ENCODE assay signal across 13 cellular contexts in the genomic region with DNA sequence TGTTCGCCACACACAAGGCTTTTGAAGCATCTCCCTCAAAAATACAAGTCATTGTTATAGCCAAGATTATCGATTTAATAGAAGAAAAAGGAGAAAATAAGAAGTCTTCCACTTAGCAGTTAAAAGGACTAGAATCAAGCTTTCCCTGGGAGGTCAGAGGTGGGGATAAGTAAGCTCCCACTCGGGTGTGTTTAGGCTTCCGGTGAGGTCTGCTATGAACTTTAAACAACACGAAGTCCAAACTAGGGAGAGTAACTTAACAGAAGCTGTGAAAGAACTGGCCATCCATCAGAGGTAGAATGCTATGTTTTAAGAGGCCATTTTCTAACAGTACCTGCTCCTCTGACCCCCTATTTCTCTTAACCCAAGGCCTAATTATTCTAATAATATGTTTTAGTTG.
DNase-seq lines count a peak whose midpoint lies in the region; ATAC-seq and TF ChIP-seq lines count a peak whose summit lies in the region.
"Had no signal": no experiment of that assay in that cellular context is flagged by ENCODE, and none has a peak within 500 bp of the region (broad histone marks: within the 10 kb centered on the region; RNA-seq: fewer than 3 reads in every experiment).

No MANE protein-coding gene starts in this region.

- H3K9me3 Mint-ChIP-seq in activated T-helper 1 cell treated with anti-CD3 and anti-CD28 coated beads, Interleukin-12 subunit alpha, Interleukin-12 subunit beta, Interleukin-2, Interleukin-4 antibody, amounts not matched to agents 30 ng/mL and 10 ng/mL and 1 ng/mL, durations not matched to agents 14 hours and 24 hours and 36 hours: peaks cover 4% of the 10 kb centered on the region

- DNase-seq in activated T-helper 1 cell treated with anti-CD3 and anti-CD28 coated beads, Interleukin-12 subunit alpha, Interleukin-12 subunit beta, Interleukin-2, Interleukin-4 antibody, amounts not matched to agents 30 ng/mL and 10 ng/mL and 1 ng/mL, durations not matched to agents 14 hours and 24 hours and 36 hours (ENCODE audit: low spot score): no peak
- DNase-seq in mesenchymal stem cell: peak; percentile 21
- no peak for DNase-seq in RKO (ENCODE audit: low spot score)
- DNase-seq in omental fat pad (ENCODE audit: low spot score): no peak
- DNase-seq in NOMO-1 treated with DMSO at 0.1 percent for 48 hours (lab: John Stamatoyannopoulos, UW; ENCODE audit: unreplicated experiment): no peak
- DNase-seq: mesendoderm; NCI-H1048; stimulated activated CD4-positive, alpha-beta T cell treated with anti-CD3 and anti-CD28 coated beads, Interleukin-4, amount 100 ng/mL, for 24 hours had no signal

- H3K14ac ChIP-seq in mesenchymal stem cell (ENCODE audit: low read length in 2 of 2): no peak overlapping the region

- no peak overlapping the region for H2BK12ac ChIP-seq in mesenchymal stem cell (ENCODE audit: low read length in 2 of 2)

- H4K8ac ChIP-seq in mesenchymal stem cell (ENCODE audit: low read length): no peak overlapping the region

- H3K4me1 ChIP-seq in BLaER1 (peaks cover 58% of the 10 kb centered on the region), DOHH2 (ENCODE audit: control insufficient read depth, low read length) (peaks cover 93% of the 10 kb centered on the region), mesenchymal stem cell (ENCODE audit: control insufficient read depth, insufficient read depth, low read depth, low read length) (no peaks in the 10 kb centered on the region)

- H3K27ac ChIP-seq in BLaER1 (0 out of 2 replicates have a peak overlapping the region, but pooled peaks have one; percentile 16), DOHH2 (ENCODE audit: low read depth, low read length) (peak overlapping the region; percentile 90), mesenchymal stem cell (ENCODE audit: low read length, poor library complexity, severe bottlenecking) (no peak overlapping the region)
- H3K27ac ChIP-seq: brain microvascular endothelial cell, epithelial cell of prostate had no signal

- peaks cover 3% of the 10 kb centered on the region; the same call in 1 of the 2 replicates for H3K9me3 ChIP-seq in BLaER1
- H3K9me3 ChIP-seq in DOHH2 (ENCODE audit: control insufficient read depth, insufficient read depth, low read length): no peaks in the 10 kb centered on the region
- H3K9me3 ChIP-seq in mesenchymal stem cell (ENCODE audit: control insufficient read depth, low read length): no peaks in the 10 kb centered on the region

- peak overlapping the region; percentile 59 for H3K4me2 ChIP-seq in BLaER1
- peak overlapping the region; percentile 91 for H3K4me2 ChIP-seq in DOHH2 (ENCODE audit: low read length)
- H3K4me2 ChIP-seq in mesenchymal stem cell (ENCODE audit: low read length, poor library complexity, severe bottlenecking): no peak overlapping the region

- peaks cover 42% of the 10 kb centered on the region for H3K79me2 ChIP-seq in DOHH2 (ENCODE audit: control insufficient read depth, low read length)

- H3K9ac ChIP-seq in BLaER1 (no peak overlapping the region), mesenchymal stem cell (ENCODE audit: low read length) (peak overlapping the region; percentile 78)

- peak overlapping the region; percentile 33 for H3K4me3 Mint-ChIP-seq in activated T-helper 1 cell treated with anti-CD3 and anti-CD28 coated beads, Interleukin-12 subunit alpha, Interleukin-12 subunit beta, Interleukin-2, Interleukin-4 antibody, amounts not matched to agents 30 ng/mL and 10 ng/mL and 1 ng/mL, durations not matched to agents 14 hours and 24 hours and 36 hours

- no peak for TF ChIP-seq CTCF in DOHH2 (IDR thresholded peaks at IDR 0.05; ENCODE audit: low read depth, low read length, poor library complexity, severe bottlenecking)
- no peak for TF ChIP-seq CTCF in omental fat pad (IDR thresholded peaks at IDR 0.05)

- H3K9me2 ChIP-seq in DOHH2 (replicated peaks; ENCODE audit: control insufficient read depth, low read length): no peaks in the 10 kb centered on the region

- H3K4me3 ChIP-seq in BLaER1 (no peak overlapping the region), DOHH2 (ENCODE audit: low read length) (peak overlapping the region; percentile 58), mesenchymal stem cell (ENCODE audit: insufficient read depth in 1 of 2, low read depth in 1 of 2, low read length in 2 of 2) (no peak overlapping the region)

- no peak overlapping the region for H4K91ac ChIP-seq in mesenchymal stem cell (ENCODE audit: low read length)

- H4K20me1 ChIP-seq in BLaER1: peaks cover 12% of the 10 kb centered on the region; the same call in 1 of the 2 replicates
- no peaks in the 10 kb centered on the region for H4K20me1 ChIP-seq in DOHH2 (ENCODE audit: control insufficient read depth, insufficient read depth, low read depth, low read length)

- peaks cover 17% of the 10 kb centered on the region for H3K36me3 Mint-ChIP-seq in activated T-helper 1 cell treated with anti-CD3 and anti-CD28 coated beads, Interleukin-12 subunit alpha, Interleukin-12 subunit beta, Interleukin-2, Interleukin-4 antibody, amounts not matched to agents 30 ng/mL and 10 ng/mL and 1 ng/mL, durations not matched to agents 14 hours and 24 hours and 36 hours (ENCODE audit: low read depth)

- no peak overlapping the region for H2AFZ ChIP-seq in mesenchymal stem cell (ENCODE audit: low read depth, low read length)

- intact Hi-C loops in activated T-helper 1 cell treated with anti-CD3 and anti-CD28 coated beads, Interleukin-12 subunit alpha, Interleukin-12 subunit beta, Interleukin-2, Interleukin-4 antibody, amounts not matched to agents 30 ng/mL and 10 ng/mL and 1 ng/mL, durations not matched to agents 14 hours and 24 hours and 36 hours (cut with micrococcal nuclease): loop anchor here (5.0 kb wide), 1 partner anchor 148 kb away; no protein-coding TSS in a partner anchor

- H3K4me1 Mint-ChIP-seq in activated T-helper 1 cell treated with anti-CD3 and anti-CD28 coated beads, Interleukin-12 subunit alpha, Interleukin-12 subunit beta, Interleukin-2, Interleukin-4 antibody, amounts not matched to agents 30 ng/mL and 10 ng/mL and 1 ng/mL, durations not matched to agents 14 hours and 24 hours and 36 hours (ENCODE audit: low read depth): peaks cover 78% of the 10 kb centered on the region

- H3K27me3 ChIP-seq in BLaER1 (no peaks in the 10 kb centered on the region), DOHH2 (ENCODE audit: control insufficient read depth, low read length) (no peaks in the 10 kb centered on the region), mesenchymal stem cell (ENCODE audit: control insufficient read depth in 1 of 2, insufficient read depth in 1 of 2, low read length in 2 of 2) (no peaks in the 10 kb centered on the region)
- H3K27me3 ChIP-seq: brain microvascular endothelial cell had no signal

- peaks cover 18% of the 10 kb centered on the region for H3F3A ChIP-seq in DOHH2 (ENCODE audit: control insufficient read depth, insufficient read depth)

- no peak overlapping the region for H2BK15ac ChIP-seq in mesenchymal stem cell (ENCODE audit: low read depth, poor library complexity, severe bottlenecking)

- 45% methylated on average over 3 of the region's 5 CpGs for WGBS in mesenchymal stem cell

- no peak overlapping the region for H3K23ac ChIP-seq in mesenchymal stem cell (ENCODE audit: low read length in 2 of 2)

- no peak overlapping the region for H2AK5ac ChIP-seq in mesenchymal stem cell (ENCODE audit: low read length, severe bottlenecking)

- no peak overlapping the region for H2BK120ac ChIP-seq in mesenchymal stem cell (ENCODE audit: low read depth, low read length)

- no peak overlapping the region for H3K4ac ChIP-seq in mesenchymal stem cell (ENCODE audit: low read depth in 1 of 2, low read length in 2 of 2)

- ATAC-seq in HG02642 (IDR thresholded peaks at IDR 0.05; ENCODE audit: poor library complexity, unreplicated experiment) (no peak), omental fat pad (ENCODE audit: low FRiP score) (no peak)

- H3K36me3 ChIP-seq in BLaER1 (peaks cover 26% of the 10 kb centered on the region), DOHH2 (ENCODE audit: control insufficient read depth, low read length) (peaks cover 26% of the 10 kb centered on the region), mesenchymal stem cell (ENCODE audit: control insufficient read depth in 1 of 2, insufficient read depth in 2 of 2, low read depth in 1 of 2, low read length in 2 of 2) (peaks cover 10 to 25% of the 10 kb centered on the region in 2 experiments)
- H3K36me3 ChIP-seq: brain microvascular endothelial cell had no signal

- no peak overlapping the region for H3K18ac ChIP-seq in mesenchymal stem cell (ENCODE audit: low read depth in 1 of 2, low read length in 2 of 2)

- H3K27ac Mint-ChIP-seq in activated T-helper 1 cell treated with anti-CD3 and anti-CD28 coated beads, Interleukin-12 subunit alpha, Interleukin-12 subunit beta, Interleukin-2, Interleukin-4 antibody, amounts not matched to agents 30 ng/mL and 10 ng/mL and 1 ng/mL, durations not matched to agents 14 hours and 24 hours and 36 hours: peak overlapping the region; percentile 77

- no peak overlapping the region for H2BK5ac ChIP-seq in mesenchymal stem cell (ENCODE audit: low read depth, low read length, poor library complexity, severe bottlenecking)

- H3K79me1 ChIP-seq in mesenchymal stem cell (replicated peaks; ENCODE audit: low read length, poor library complexity, severe bottlenecking): peaks cover 5% of the 10 kb centered on the region

- H3K27me3 Mint-ChIP-seq in activated T-helper 1 cell treated with anti-CD3 and anti-CD28 coated beads, Interleukin-12 subunit alpha, Interleukin-12 subunit beta, Interleukin-2, Interleukin-4 antibody, amounts not matched to agents 30 ng/mL and 10 ng/mL and 1 ng/mL, durations not matched to agents 14 hours and 24 hours and 36 hours (ENCODE audit: insufficient read depth): no peaks in the 10 kb centered on the region
